In the genomic region with DNA sequence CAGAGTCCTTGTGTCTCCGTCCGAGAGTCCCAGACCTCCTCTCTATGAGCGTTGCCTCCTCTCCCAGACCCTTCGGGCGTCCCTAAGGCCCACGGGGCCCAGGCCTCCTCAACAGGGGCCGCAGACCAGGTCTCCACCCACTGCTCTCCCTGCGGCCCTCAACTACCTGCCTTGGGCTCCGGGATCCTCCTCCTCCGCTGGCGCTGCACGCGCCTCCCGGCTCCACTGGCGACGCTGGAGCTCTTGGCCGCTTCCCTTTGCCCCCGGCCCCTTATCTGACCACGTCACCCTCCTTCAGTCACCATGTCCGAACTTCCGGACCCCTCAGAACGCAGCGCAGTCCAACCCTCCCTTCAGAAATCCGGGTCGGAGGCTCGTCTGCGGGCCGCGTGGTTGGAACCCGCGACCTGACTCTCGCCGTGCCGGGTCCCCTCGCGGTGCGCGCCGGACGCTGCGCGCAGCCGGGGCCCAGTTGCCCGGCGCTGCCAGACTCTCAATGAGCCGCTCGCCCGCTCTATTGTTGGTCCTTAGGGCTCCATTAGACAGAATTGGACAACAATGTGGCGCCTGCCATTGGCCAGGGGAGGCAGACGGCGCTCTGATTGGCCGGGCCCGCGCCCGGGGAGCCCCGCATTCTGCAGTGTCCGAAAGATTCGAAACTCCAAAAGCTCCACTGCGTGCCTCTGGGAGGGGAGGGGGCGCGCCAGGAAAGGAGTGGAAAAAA, we compare ENCODE assay signal across 9 cellular contexts. TPM values are rescaled to one million over a fixed set of nuclear protein-coding genes. Genes with fewer than 3 reads are reported as not detected.
DNase-seq lines count a peak whose midpoint lies in the region; ATAC-seq and TF ChIP-seq lines count a peak whose summit lies in the region.
"Had no signal": no experiment of that assay in that cellular context is flagged by ENCODE, and none has a peak within 500 bp of the region (broad histone marks: within the 10 kb centered on the region; RNA-seq: fewer than 3 reads in every experiment).

A gene (minus strand): TSS at position 498 of the 724 bp plus-strand sequence. CDS start 1,907 bp downstream, outside the sequence.

- H3K27ac ChIP-seq in H9 (ENCODE audit: insufficient read length, low read depth, low read length): no peak within 1 kb of the TSS
- H3K27ac ChIP-seq in esophagus (ENCODE audit: low read depth in 2 of 2, low read length in 1 of 2): no peak within 1 kb of the TSS

- H3K9me3 Mint-ChIP-seq in H9: peaks cover 4 to 16% of the 10 kb centered on the region in 2 experiments
- no peaks in the 10 kb centered on the region for H3K9me3 Mint-ChIP-seq in neural crest cell

- ATAC-seq in HG03025 (IDR thresholded peaks at IDR 0.05; ENCODE audit: low FRiP score, unreplicated experiment) (no peak), GM18505 (IDR thresholded peaks at IDR 0.05; ENCODE audit: unreplicated experiment) (no peak), GM19455 (IDR thresholded peaks at IDR 0.05; ENCODE audit: unreplicated experiment) (no peak)

- H3K18ac ChIP-seq in H9 (ENCODE audit: insufficient read length, low read depth, low read length): no peak within 1 kb of the TSS

- H3K4me1 ChIP-seq in H9 (ENCODE audit: insufficient read depth, low read length): no peaks in the 10 kb centered on the region
- H3K4me1 ChIP-seq in NT2/D1 (ENCODE audit: insufficient read depth, insufficient read length): peaks cover 28% of the 10 kb centered on the region
- H3K4me1 ChIP-seq in esophagus (ENCODE audit: control insufficient read depth in 2 of 2, insufficient read depth in 2 of 2, low read length in 1 of 2): peaks cover 3 to 17% of the 10 kb centered on the region in 2 donors

- no peak within 1 kb of the TSS for H2BK120ac ChIP-seq in H9 (ENCODE audit: low read depth, low read length, poor library complexity, severe bottlenecking)

- peaks cover 98% of the 10 kb centered on the region for H3K27me3 Mint-ChIP-seq in H9 (ENCODE audit: low read depth)
- peaks cover 96% of the 10 kb centered on the region for H3K27me3 Mint-ChIP-seq in neural crest cell (ENCODE audit: low read depth)

- no peak within 1 kb of the TSS for H4K8ac ChIP-seq in H9 (replicated peaks; ENCODE audit: insufficient read length, low read depth, low read length)

- H2AK5ac ChIP-seq in H9 (ENCODE audit: insufficient read length, low read length): no peak within 1 kb of the TSS

- peak within 1 kb of the TSS; percentile 39 for H3K4me3 ChIP-seq in NT2/D1 (ENCODE audit: insufficient read length, low read depth)
- peak within 1 kb of the TSS; percentile 52 to 65 for H3K4me3 ChIP-seq in esophagus (ENCODE audit: low read depth in 1 of 2, low read length in 2 of 2)

- H2BK12ac ChIP-seq in H9 (ENCODE audit: insufficient read length, low read depth, low read length): no peak within 1 kb of the TSS

- H3K4me2 ChIP-seq in H9 (ENCODE audit: insufficient read depth, insufficient read length, low read length): peak within 1 kb of the TSS; percentile 51

- no peak within 1 kb of the TSS for H2BK20ac ChIP-seq in H9 (ENCODE audit: low read depth, low read length, poor library complexity, severe bottlenecking)

- DNase-seq in Ammon's horn (ENCODE audit: low spot score): peak; percentile 49
- peak; percentile 84 for DNase-seq in H9
- no peak for DNase-seq in NT2/D1 (ENCODE audit: low read depth, low spot score)
- DNase-seq in neural crest cell (ENCODE audit: low read depth, low spot score): no peak

- H3K56ac ChIP-seq in H9 (ENCODE audit: insufficient read length, low read depth, low read length): no peak within 1 kb of the TSS

- no peaks in the 10 kb centered on the region for H3K79me2 ChIP-seq in H9 (ENCODE audit: insufficient read depth, low read length)

- no peaks in the 10 kb centered on the region for H3K9me3 ChIP-seq in H9 (ENCODE audit: control insufficient read depth, low read depth, low read length)
- no peaks in the 10 kb centered on the region for H3K9me3 ChIP-seq in NT2/D1 (ENCODE audit: insufficient read depth, low read length)
- H3K9me3 ChIP-seq in esophagus (ENCODE audit: control insufficient read depth in 2 of 2, insufficient read depth in 1 of 2, low read depth in 1 of 2, low read length in 1 of 2): peaks cover 0 to 13% of the 10 kb centered on the region in 2 donors

- H3K27me3 ChIP-seq in H9 (ENCODE audit: insufficient read depth, low read length): peaks cover 98% of the 10 kb centered on the region
- H3K27me3 ChIP-seq in NT2/D1 (ENCODE audit: insufficient read depth, insufficient read length): peaks cover 100% of the 10 kb centered on the region
- peaks cover 0 to 40% of the 10 kb centered on the region in 2 donors for H3K27me3 ChIP-seq in esophagus (ENCODE audit: control insufficient read depth in 1 of 2, insufficient read depth in 2 of 2, low read length in 2 of 2)

- TF ChIP-seq POLR2A in GM18505 (IDR thresholded peaks at IDR 0.05; ENCODE audit: borderline replicate concordance, extremely low read depth, insufficient read depth, insufficient read length): no peak

- no peak within 1 kb of the TSS for H4K5ac ChIP-seq in H9 (ENCODE audit: insufficient read length, low read depth, low read length)

- no peaks in the 10 kb centered on the region for H4K20me1 ChIP-seq in H9 (ENCODE audit: control insufficient read depth, insufficient read depth, insufficient read length)

- no peak within 1 kb of the TSS for H3K23ac ChIP-seq in H9 (ENCODE audit: insufficient read length, low read depth, low read length)

- H3K9ac ChIP-seq in H9 (ENCODE audit: extremely low read depth, insufficient read length, low read length) (no peak within 1 kb of the TSS), NT2/D1 (ENCODE audit: insufficient read length, low read depth) (peak within 1 kb of the TSS; percentile 59)

- TF ChIP-seq CTCF in H9 (conservative IDR thresholded peaks at IDR 0.05) (no peak), neural crest cell (conservative IDR thresholded peaks at IDR 0.05) (no peak)

- peaks cover 31 to 61% of the 10 kb centered on the region in 2 experiments for H3K4me1 Mint-ChIP-seq in H9
- H3K4me1 Mint-ChIP-seq in neural crest cell: peaks cover 37% of the 10 kb centered on the region

- H3T11ph ChIP-seq in H9 (ENCODE audit: low read length): no peak within 1 kb of the TSS

- H3K36me3 Mint-ChIP-seq in H9 (ENCODE audit: insufficient read depth in 1 of 3, low read depth in 3 of 3) (peaks cover 0 to 4% (median 2%) of the 10 kb centered on the region in 3 experiments; a peak in 3 of 7 replicates), neural crest cell (ENCODE audit: low read depth) (peaks cover 3% of the 10 kb centered on the region)

- peak within 1 kb of the TSS; percentile 53 to 84 for H3K4me3 Mint-ChIP-seq in H9
- peak within 1 kb of the TSS; percentile 86 for H3K4me3 Mint-ChIP-seq in neural crest cell

- H3K36me3 ChIP-seq in NT2/D1 (ENCODE audit: insufficient read depth, insufficient read length, low read length) (no peaks in the 10 kb centered on the region), esophagus (ENCODE audit: control insufficient read depth in 2 of 2, insufficient read depth in 2 of 2, low read length in 1 of 2) (no peaks in the 10 kb centered on the region)

- peak within 1 kb of the TSS in 1 of 3 experiments; percentile 41; a peak in 1 of 7 replicates for H3K27ac Mint-ChIP-seq in H9
- no peak within 1 kb of the TSS for H3K27ac Mint-ChIP-seq in neural crest cell (ENCODE audit: unreplicated experiment)

- no peak within 1 kb of the TSS for H2BK15ac ChIP-seq in H9 (ENCODE audit: low read depth, low read length)

- H3K14ac ChIP-seq in H9 (ENCODE audit: insufficient read depth, low read length): no peak within 1 kb of the TSS

- H3K79me1 ChIP-seq in H9 (ENCODE audit: insufficient read depth, low read depth, low read length, poor library complexity, severe bottlenecking): no peaks in the 10 kb centered on the region

- H2BK5ac ChIP-seq in H9 (ENCODE audit: insufficient read length, low read length): no peak within 1 kb of the TSS

- H3K23me2 ChIP-seq in H9 (ENCODE audit: insufficient read length, low read depth, low read length, poor library complexity, severe bottlenecking): peaks cover 9% of the 10 kb centered on the region

- WGBS in H9 (ENCODE audit: extremely low coverage, insufficient read length, low lambda C conversion rate): no CpG with 5 or more reads among the region's 61 CpGs
- 2 to 3% methylated on average over 61 of the region's 61 CpGs for WGBS in esophagus, 2 donors

- H4K91ac ChIP-seq in H9 (ENCODE audit: insufficient read length, low read depth, low read length): no peak within 1 kb of the TSS

- H2AFZ ChIP-seq in H9 (ENCODE audit: low read length): no peak within 1 kb of the TSS

- no peak within 1 kb of the TSS for H3K4ac ChIP-seq in H9 (ENCODE audit: low read depth, low read length)

RNA-seq across cellular contexts. Expression of the gene that starts here (rescaled TPM):
- total RNA-seq in H9 (2021): 0.07 and 0.11 TPM in 2 replicates
- polyA plus RNA-seq in esophagus: 1 to 10 TPM in 1 of 2 donors, under 1 TPM in 1; 0.98 to 1.5 TPM
- 0.18 TPM in 1 of 2 replicates, not detected in the other for total RNA-seq in neural crest cell
- total RNA-seq: subcutaneous adipose tissue had no signal

Comparison
In these comparisons a context has a peak if more than half of its experiments do, and no peak if none do; other contexts are left out.
1. Peak in DNase-seq and H3K4me2 ChIP-seq in H9; RNA of the gene not detected or under 1 TPM.